8 cellular contexts compared by ENCODE assay signal in genomic region chr15:48855501-48856440, GRCh38. TPM values are rescaled to one million over a fixed set of nuclear protein-coding genes. Genes with fewer than 3 reads are reported as not detected.
A peak's percentile ranks its signal among the peaks of the same experiment; 100 is the strongest.
DNase-seq lines count a peak whose midpoint lies in the region; ATAC-seq and TF ChIP-seq lines count a peak whose summit lies in the region.

No MANE protein-coding gene starts in this region.

- no peak for TF ChIP-seq POLR2A in gastrocnemius medialis (IDR thresholded peaks at IDR 0.05)

- H3K4me1 ChIP-seq in PC-3 (ENCODE audit: insufficient read depth, low read length) (peaks cover 31% of the 10 kb centered on the region), gastrocnemius medialis (no peaks in the 10 kb centered on the region)

- no peak overlapping the region for H3K9ac ChIP-seq in PC-3 (ENCODE audit: low read length)

- TF ChIP-seq CTCF in GM13976 (IDR thresholded peaks at IDR 0.05; ENCODE audit: borderline replicate concordance, control extremely low read depth, extremely low read depth, insufficient read depth, missing control alignments) = peak; percentile 14
- peak; percentile 67 for TF ChIP-seq CTCF in PC-3 (conservative IDR thresholded peaks at IDR 0.05; ENCODE audit: low read depth, low read length)
- TF ChIP-seq CTCF in gastrocnemius medialis (IDR thresholded peaks at IDR 0.05 in 4 of 5, conservative IDR thresholded peaks at IDR 0.05 in 1 of 5) = peak in 2 of 5 experiments; percentile 12 to 36

- no peaks in the 10 kb centered on the region for H3K9me2 ChIP-seq in PC-3 (replicated peaks; ENCODE audit: low read length)

- H3K4me3 ChIP-seq in PC-3 (ENCODE audit: low read length) (no peak overlapping the region), gastrocnemius medialis (no peak overlapping the region)

- H4K20me1 ChIP-seq in PC-3 (ENCODE audit: low read length) = no peaks in the 10 kb centered on the region

- H3F3A ChIP-seq in PC-3 (ENCODE audit: low read length, unreplicated experiment) = no peaks in the 10 kb centered on the region

- BruUV-seq in PC-3 (replicated peaks; lab: Mats Ljungman, UMichigan) = no TSS peak

- no peaks in the 10 kb centered on the region for H3K79me2 ChIP-seq in PC-3 (ENCODE audit: low read length)

- H3K36me3 ChIP-seq in PC-3 (ENCODE audit: low read depth, low read length) = no peaks in the 10 kb centered on the region
- no peaks in the 10 kb centered on the region for H3K36me3 ChIP-seq in gastrocnemius medialis

- in situ Hi-C loops in GM13976 (cut with MboI; ENCODE audit: low sequenced_read_pairs, unreplicated experiment) (loop anchor here (25.0 kb wide), 2 partner anchors 1182 to 1282 kb away; no protein-coding TSS in a partner anchor), gastrocnemius medialis (cut with MboI; ENCODE audit: low sequenced_read_pairs in 4 of 4) (loop anchor here in 3 of 4 donors (5.0 to 25.0 kb wide), 4 partner anchors 307 to 1287 kb away; partner anchors contain the start of genes FGF7 (in 2 of the 3), COPS2 (in 1 of the 3) and GALK2 (in 1 of the 3))

- H3K27ac ChIP-seq in PC-3 (ENCODE audit: low read length) = no peak overlapping the region
- H3K27ac ChIP-seq in gastrocnemius medialis = no peak overlapping the region

- H2AFZ ChIP-seq in PC-3 (ENCODE audit: low read length) = peak overlapping the region; percentile 1

- H3K4me2 ChIP-seq in PC-3 (ENCODE audit: low read length) = peak overlapping the region; percentile 26; the same call in 1 of the 2 replicates

- no peaks in the 10 kb centered on the region for H3K9me3 ChIP-seq in PC-3 (ENCODE audit: low read length)
- H3K9me3 ChIP-seq in gastrocnemius medialis = no peaks in the 10 kb centered on the region

- POLR2A ChIA-PET in PC-3 (lab: Charles Lee; ENCODE audit: unreplicated experiment) = no interaction called here

- DNase-seq in GM13976 (ENCODE audit: low spot score) (no peak), PC-3 (peak; percentile 54), fibroblast of peridontal ligament (ENCODE audit: extremely low read depth) (peak; percentile 79), retina (peak; percentile 38), gastrocnemius medialis (no peak), Kasumi-1 (lab: John Stamatoyannopoulos, UW) (no peak)

- CTCF ChIA-PET in PC-3 (lab: Charles Lee) = interaction anchor here (0.6 kb wide), 1 partner anchor 11 kb away, joined by 4 read pairs; no protein-coding TSS in a partner anchor

- intact Hi-C loops in PC-3 (cut with micrococcal nuclease) (loop anchor here (2.0 to 5.0 kb wide), 2 partner anchors 43 to 497 kb away; partner anchors contain the start of gene CEP152), gastrocnemius medialis (cut with DNase I; ENCODE audit: low total_unique reads) (loop anchor here (10.0 kb wide), 1 partner anchor 501 kb away; no protein-coding TSS in a partner anchor)

- H3K27me3 ChIP-seq in PC-3 (ENCODE audit: low read length) (no peaks in the 10 kb centered on the region), gastrocnemius medialis (no peaks in the 10 kb centered on the region)

- ATAC-seq in PC-3 = peak; percentile 45
- no peak for ATAC-seq in GM19397 (IDR thresholded peaks at IDR 0.05; ENCODE audit: unreplicated experiment)
- no peak for ATAC-seq in gastrocnemius medialis
- ATAC-seq in HG02938 (IDR thresholded peaks at IDR 0.05; ENCODE audit: unreplicated experiment) = no peak

RNA-seq across cellular contexts. Expression of gene EID1, which starts 22.2 kb away (rescaled TPM):
- 98.7 and 115 TPM in 2 replicates for total RNA-seq in PC-3 (2014; rRNA removed)
- total RNA-seq in gastrocnemius medialis = 100 to 1,000 TPM; 110 to 146 (median 135) TPM

RNA-seq across cellular contexts. Expression of gene CEP152, which starts 44.9 kb away (rescaled TPM):
- total RNA-seq in PC-3 (2014; rRNA removed) = 7.5 and 8.2 TPM in 2 replicates
- total RNA-seq in gastrocnemius medialis = 1 to 10 TPM in 3 of 4 donors, under 1 TPM in 1; 0.51 to 2.4 (median 1.4) TPM

Comparison
In these comparisons a context has a peak if more than half of its experiments do, and no peak if none do; other contexts are left out.
1. DNase-seq: peak in PC-3 (single experiment), fibroblast of peridontal ligament (single experiment) and retina (single experiment); none in GM13976 (single experiment), gastrocnemius medialis (0 of 2) and Kasumi-1 (0 of 2).